8 cellular contexts compared by ENCODE assay signal in genomic region chr1:196074182-196074581, GRCh38.
"Had no signal": no experiment of that assay in that cellular context is flagged by ENCODE, and none has a peak within 500 bp of the region (broad histone marks: within the 10 kb centered on the region; RNA-seq: fewer than 3 reads in every experiment).

No MANE protein-coding gene starts in this region.

- ATAC-seq: GM12878 had no signal

- H3K4me3 ChIP-seq: GM12878 had no signal

- FAIRE-seq: G401.6, GM12891, GM12892, GM18507, GM19239 had no signal

- DNase-seq: GDM1, GF-D8 had no signal
